1 cellular context compared by ENCODE assay signal in the genomic region with DNA sequence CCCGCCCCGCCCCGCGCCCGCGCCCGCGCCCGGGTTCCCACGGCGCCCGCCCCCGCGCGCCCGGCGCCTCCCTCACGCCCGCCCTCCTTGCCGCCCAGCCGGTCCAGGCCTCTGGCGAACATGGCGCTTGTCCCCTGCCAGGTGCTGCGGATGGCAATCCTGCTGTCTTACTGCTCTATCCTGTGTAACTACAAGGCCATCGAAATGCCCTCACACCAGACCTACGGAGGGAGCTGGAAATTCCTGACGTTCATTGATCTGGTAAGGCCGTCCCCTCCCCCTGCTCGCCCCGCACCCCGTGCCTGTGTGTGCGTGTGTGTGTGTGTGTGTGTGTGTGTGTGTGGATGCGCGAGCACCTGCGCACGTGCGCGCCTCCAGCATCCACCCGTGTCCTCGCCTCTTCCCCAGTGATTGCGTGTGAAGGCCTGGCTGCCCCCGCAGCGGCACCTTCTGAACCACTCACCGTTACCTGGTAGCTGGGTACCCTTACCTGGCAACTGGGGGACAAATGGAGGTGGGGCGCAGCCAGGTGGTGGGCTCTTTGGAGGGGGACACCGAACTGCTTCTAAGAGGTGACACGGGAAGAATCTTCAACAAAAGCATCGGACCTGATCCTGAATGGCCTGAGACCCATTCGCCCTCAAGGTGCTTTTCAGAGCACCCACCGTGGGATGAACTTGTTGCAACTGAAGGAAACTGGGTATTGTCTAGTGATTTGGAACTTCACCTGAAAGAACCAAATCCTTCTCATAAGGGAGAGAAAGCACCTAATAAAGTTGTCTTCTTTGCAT.
A peak's percentile ranks its signal among the peaks of the same experiment; 100 is the strongest.
TF ChIP-seq lines count a peak whose summit lies in the region.

A gene with protein sequence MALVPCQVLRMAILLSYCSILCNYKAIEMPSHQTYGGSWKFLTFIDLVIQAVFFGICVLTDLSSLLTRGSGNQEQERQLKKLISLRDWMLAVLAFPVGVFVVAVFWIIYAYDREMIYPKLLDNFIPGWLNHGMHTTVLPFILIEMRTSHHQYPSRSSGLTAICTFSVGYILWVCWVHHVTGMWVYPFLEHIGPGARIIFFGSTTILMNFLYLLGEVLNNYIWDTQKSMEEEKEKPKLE (plus strand): TSS at position 84 of the 791 bp plus-strand sequence. CDS start 37 bp downstream, at position 121.

TF ChIP-seq in HEK293, 187 proteins besides CTCF, POLR2A, EP300 and RAD21 (continued from another document and continues in another):
- TF ChIP-seq, protein P1, sequence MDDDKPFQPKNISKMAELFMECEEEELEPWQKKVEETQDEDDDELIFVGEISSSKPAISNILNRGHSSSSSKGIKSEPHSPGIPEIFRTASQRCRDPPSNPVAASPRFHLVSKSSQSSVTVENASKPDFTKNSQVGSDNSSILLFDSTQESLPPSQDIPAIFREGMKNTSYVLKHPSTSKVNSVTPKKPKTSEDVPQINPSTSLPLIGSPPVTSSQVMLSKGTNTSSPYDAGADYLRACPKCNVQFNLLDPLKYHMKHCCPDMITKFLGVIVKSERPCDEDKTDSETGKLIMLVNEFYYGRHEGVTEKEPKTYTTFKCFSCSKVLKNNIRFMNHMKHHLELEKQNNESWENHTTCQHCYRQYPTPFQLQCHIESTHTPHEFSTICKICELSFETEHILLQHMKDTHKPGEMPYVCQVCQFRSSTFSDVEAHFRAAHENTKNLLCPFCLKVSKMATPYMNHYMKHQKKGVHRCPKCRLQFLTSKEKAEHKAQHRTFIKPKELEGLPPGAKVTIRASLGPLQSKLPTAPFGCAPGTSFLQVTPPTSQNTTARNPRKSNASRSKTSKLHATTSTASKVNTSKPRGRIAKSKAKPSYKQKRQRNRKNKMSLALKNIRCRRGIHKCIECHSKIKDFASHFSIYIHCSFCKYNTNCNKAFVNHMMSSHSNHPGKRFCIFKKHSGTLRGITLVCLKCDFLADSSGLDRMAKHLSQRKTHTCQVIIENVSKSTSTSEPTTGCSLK (tag by site-specific recombination; IDR thresholded peaks at IDR 0.05) = no peak
- TF ChIP-seq ZNF146 (tag by site-specific recombination; IDR thresholded peaks at IDR 0.05) (no peak), ZNF354C (tag by site-specific recombination; IDR thresholded peaks at IDR 0.05; ENCODE audit: borderline replicate concordance, low read depth) (no peak), ZNF623 (tag by site-specific recombination; IDR thresholded peaks at IDR 0.05) (no peak), ZNF223 (tag by site-specific recombination; IDR thresholded peaks at IDR 0.05) (no peak), ZFP69B (tag by site-specific recombination; IDR thresholded peaks at IDR 0.05) (no peak), YY1 (tag by site-specific recombination; IDR thresholded peaks at IDR 0.05) (peak; percentile 75; the same call in 1 of the 2 replicates), ZNF133 (tag by site-specific recombination; IDR thresholded peaks at IDR 0.05) (no peak), SETDB1 (IDR thresholded peaks at IDR 0.05; ENCODE audit: insufficient read length, low read length) (no peak), SCRT2 (tag by site-specific recombination; IDR thresholded peaks at IDR 0.05) (peak; percentile 91), ZNF350 (tag by site-specific recombination; IDR thresholded peaks at IDR 0.05) (no peak), ZBTB8A (tag by site-specific recombination; IDR thresholded peaks at IDR 0.05) (peak; percentile 94), ZNF521 (tag by site-specific recombination; IDR thresholded peaks at IDR 0.05) (no peak), ZNF433 (tag by site-specific recombination; IDR thresholded peaks at IDR 0.05; ENCODE audit: low read depth) (no peak), MZF1 (tag by site-specific recombination; IDR thresholded peaks at IDR 0.05; ENCODE audit: borderline replicate concordance) (no peak), KLF1 (tag by site-specific recombination; IDR thresholded peaks at IDR 0.05) (peak; percentile 38), ZNF140 (tag by site-specific recombination; IDR thresholded peaks at IDR 0.05) (no peak), KLF16 (tag by site-specific recombination; IDR thresholded peaks at IDR 0.05) (peak; percentile 87), WT1 (tag by site-specific recombination; IDR thresholded peaks at IDR 0.05) (peak; percentile 26; the same call in 1 of the 2 replicates), ZFP41 (tag by site-specific recombination; IDR thresholded peaks at IDR 0.05; ENCODE audit: borderline replicate concordance) (no peak), ZNF174 (tag by site-specific recombination; IDR thresholded peaks at IDR 0.05) (no peak), ZNF544 (tag by site-specific recombination; IDR thresholded peaks at IDR 0.05) (no peak), ZNF837 (tag by site-specific recombination; IDR thresholded peaks at IDR 0.05) (no peak), ZNF529 (tag by site-specific recombination; IDR thresholded peaks at IDR 0.05; ENCODE audit: insufficient replicate concordance) (no peak), ZFP37 (tag by site-specific recombination; IDR thresholded peaks at IDR 0.05) (peak; percentile 36; the same call in 1 of the 2 replicates), ZNF366 (tag by site-specific recombination; conservative IDR thresholded peaks at IDR 0.05) (no peak), ZNF175 (tag by site-specific recombination; IDR thresholded peaks at IDR 0.05) (no peak), IKZF3 (tag by site-specific recombination; IDR thresholded peaks at IDR 0.05) (no peak), ZNF629 (tag by site-specific recombination; IDR thresholded peaks at IDR 0.05) (no peak), SP2 (tag by site-specific recombination; IDR thresholded peaks at IDR 0.05) (no peak), ZNF707 (tag by site-specific recombination; IDR thresholded peaks at IDR 0.05) (no peak), ZNF10 (tag by site-specific recombination; IDR thresholded peaks at IDR 0.05) (no peak)
- TF ChIP-seq, protein P2, sequence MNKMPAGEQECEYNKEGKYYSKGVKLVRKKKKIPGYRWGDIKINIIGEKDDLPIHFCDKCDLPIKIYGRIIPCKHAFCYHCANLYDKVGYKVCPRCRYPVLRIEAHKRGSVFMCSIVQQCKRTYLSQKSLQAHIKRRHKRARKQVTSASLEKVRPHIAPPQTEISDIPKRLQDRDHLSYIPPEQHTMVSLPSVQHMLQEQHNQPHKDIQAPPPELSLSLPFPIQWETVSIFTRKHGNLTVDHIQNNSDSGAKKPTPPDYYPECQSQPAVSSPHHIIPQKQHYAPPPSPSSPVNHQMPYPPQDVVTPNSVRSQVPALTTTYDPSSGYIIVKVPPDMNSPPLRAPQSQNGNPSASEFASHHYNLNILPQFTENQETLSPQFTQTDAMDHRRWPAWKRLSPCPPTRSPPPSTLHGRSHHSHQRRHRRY (tag by site-specific recombination; IDR thresholded peaks at IDR 0.05) = 0 out of 2 replicates have a peak, but pooled peaks have one; percentile 36
- TF ChIP-seq, protein P3, sequence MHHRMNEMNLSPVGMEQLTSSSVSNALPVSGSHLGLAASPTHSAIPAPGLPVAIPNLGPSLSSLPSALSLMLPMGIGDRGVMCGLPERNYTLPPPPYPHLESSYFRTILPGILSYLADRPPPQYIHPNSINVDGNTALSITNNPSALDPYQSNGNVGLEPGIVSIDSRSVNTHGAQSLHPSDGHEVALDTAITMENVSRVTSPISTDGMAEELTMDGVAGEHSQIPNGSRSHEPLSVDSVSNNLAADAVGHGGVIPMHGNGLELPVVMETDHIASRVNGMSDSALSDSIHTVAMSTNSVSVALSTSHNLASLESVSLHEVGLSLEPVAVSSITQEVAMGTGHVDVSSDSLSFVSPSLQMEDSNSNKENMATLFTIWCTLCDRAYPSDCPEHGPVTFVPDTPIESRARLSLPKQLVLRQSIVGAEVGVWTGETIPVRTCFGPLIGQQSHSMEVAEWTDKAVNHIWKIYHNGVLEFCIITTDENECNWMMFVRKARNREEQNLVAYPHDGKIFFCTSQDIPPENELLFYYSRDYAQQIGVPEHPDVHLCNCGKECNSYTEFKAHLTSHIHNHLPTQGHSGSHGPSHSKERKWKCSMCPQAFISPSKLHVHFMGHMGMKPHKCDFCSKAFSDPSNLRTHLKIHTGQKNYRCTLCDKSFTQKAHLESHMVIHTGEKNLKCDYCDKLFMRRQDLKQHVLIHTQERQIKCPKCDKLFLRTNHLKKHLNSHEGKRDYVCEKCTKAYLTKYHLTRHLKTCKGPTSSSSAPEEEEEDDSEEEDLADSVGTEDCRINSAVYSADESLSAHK (tag by site-specific recombination; IDR thresholded peaks at IDR 0.05) = 0 out of 2 replicates have a peak, but pooled peaks have one; percentile 22
- TF ChIP-seq, protein P4, sequence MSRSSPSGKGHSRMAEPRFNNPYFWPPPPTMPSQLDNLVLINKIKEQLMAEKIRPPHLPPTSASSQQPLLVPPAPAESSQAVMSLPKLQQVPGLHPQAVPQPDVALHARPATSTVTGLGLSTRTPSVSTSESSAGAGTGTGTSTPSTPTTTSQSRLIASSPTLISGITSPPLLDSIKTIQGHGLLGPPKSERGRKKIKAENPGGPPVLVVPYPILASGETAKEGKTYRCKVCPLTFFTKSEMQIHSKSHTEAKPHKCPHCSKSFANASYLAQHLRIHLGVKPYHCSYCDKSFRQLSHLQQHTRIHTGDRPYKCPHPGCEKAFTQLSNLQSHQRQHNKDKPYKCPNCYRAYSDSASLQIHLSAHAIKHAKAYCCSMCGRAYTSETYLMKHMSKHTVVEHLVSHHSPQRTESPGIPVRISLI (tag by site-specific recombination; IDR thresholded peaks at IDR 0.05) = no peak
- TF ChIP-seq, protein P5, sequence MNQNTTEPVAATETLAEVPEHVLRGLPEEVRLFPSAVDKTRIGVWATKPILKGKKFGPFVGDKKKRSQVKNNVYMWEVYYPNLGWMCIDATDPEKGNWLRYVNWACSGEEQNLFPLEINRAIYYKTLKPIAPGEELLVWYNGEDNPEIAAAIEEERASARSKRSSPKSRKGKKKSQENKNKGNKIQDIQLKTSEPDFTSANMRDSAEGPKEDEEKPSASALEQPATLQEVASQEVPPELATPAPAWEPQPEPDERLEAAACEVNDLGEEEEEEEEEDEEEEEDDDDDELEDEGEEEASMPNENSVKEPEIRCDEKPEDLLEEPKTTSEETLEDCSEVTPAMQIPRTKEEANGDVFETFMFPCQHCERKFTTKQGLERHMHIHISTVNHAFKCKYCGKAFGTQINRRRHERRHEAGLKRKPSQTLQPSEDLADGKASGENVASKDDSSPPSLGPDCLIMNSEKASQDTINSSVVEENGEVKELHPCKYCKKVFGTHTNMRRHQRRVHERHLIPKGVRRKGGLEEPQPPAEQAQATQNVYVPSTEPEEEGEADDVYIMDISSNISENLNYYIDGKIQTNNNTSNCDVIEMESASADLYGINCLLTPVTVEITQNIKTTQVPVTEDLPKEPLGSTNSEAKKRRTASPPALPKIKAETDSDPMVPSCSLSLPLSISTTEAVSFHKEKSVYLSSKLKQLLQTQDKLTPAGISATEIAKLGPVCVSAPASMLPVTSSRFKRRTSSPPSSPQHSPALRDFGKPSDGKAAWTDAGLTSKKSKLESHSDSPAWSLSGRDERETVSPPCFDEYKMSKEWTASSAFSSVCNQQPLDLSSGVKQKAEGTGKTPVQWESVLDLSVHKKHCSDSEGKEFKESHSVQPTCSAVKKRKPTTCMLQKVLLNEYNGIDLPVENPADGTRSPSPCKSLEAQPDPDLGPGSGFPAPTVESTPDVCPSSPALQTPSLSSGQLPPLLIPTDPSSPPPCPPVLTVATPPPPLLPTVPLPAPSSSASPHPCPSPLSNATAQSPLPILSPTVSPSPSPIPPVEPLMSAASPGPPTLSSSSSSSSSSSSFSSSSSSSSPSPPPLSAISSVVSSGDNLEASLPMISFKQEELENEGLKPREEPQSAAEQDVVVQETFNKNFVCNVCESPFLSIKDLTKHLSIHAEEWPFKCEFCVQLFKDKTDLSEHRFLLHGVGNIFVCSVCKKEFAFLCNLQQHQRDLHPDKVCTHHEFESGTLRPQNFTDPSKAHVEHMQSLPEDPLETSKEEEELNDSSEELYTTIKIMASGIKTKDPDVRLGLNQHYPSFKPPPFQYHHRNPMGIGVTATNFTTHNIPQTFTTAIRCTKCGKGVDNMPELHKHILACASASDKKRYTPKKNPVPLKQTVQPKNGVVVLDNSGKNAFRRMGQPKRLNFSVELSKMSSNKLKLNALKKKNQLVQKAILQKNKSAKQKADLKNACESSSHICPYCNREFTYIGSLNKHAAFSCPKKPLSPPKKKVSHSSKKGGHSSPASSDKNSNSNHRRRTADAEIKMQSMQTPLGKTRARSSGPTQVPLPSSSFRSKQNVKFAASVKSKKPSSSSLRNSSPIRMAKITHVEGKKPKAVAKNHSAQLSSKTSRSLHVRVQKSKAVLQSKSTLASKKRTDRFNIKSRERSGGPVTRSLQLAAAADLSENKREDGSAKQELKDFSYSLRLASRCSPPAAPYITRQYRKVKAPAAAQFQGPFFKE (tag by site-specific recombination; IDR thresholded peaks at IDR 0.05; ENCODE audit: borderline replicate concordance) = no peak
- TF ChIP-seq, protein P6, sequence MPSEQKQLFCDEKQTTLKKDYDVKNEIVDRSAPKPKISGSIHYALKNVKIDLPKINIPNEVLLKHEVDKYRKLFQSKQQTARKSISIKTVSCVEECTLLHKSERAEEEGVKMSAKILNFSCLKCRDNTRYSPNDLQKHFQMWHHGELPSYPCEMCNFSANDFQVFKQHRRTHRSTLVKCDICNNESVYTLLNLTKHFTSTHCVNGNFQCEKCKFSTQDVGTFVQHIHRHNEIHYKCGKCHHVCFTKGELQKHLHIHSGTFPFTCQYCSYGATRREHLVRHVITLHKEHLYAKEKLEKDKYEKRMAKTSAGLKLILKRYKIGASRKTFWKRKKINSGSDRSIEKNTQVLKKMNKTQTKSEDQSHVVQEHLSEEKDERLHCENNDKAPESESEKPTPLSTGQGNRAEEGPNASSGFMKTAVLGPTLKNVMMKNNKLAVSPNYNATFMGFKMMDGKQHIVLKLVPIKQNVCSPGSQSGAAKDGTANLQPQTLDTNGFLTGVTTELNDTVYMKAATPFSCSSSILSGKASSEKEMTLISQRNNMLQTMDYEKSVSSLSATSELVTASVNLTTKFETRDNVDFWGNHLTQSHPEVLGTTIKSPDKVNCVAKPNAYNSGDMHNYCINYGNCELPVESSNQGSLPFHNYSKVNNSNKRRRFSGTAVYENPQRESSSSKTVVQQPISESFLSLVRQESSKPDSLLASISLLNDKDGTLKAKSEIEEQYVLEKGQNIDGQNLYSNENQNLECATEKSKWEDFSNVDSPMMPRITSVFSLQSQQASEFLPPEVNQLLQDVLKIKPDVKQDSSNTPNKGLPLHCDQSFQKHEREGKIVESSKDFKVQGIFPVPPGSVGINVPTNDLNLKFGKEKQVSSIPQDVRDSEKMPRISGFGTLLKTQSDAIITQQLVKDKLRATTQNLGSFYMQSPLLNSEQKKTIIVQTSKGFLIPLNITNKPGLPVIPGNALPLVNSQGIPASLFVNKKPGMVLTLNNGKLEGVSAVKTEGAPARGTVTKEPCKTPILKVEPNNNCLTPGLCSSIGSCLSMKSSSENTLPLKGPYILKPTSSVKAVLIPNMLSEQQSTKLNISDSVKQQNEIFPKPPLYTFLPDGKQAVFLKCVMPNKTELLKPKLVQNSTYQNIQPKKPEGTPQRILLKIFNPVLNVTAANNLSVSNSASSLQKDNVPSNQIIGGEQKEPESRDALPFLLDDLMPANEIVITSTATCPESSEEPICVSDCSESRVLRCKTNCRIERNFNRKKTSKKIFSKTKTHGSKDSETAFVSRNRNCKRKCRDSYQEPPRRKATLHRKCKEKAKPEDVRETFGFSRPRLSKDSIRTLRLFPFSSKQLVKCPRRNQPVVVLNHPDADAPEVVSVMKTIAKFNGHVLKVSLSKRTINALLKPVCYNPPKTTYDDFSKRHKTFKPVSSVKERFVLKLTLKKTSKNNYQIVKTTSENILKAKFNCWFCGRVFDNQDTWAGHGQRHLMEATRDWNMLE (tag by site-specific recombination; conservative IDR thresholded peaks at IDR 0.05; ENCODE audit: low read depth) = no peak
